18 cellular contexts compared by ENCODE assay signal in genomic region chr11:73333173-73333572, GRCh38. TPM values are rescaled to one million over a fixed set of nuclear protein-coding genes. Genes with fewer than 3 reads are reported as not detected.
DNase-seq lines count a peak whose midpoint lies in the region; FAIRE-seq and TF ChIP-seq lines count a peak whose summit lies in the region.
"Had no signal": no experiment of that assay in that cellular context is flagged by ENCODE, and none has a peak within 500 bp of the region (broad histone marks: within the 10 kb centered on the region; RNA-seq: fewer than 3 reads in every experiment).

No MANE protein-coding gene starts in this region.

- TF ChIP-seq CTCF in Peyer's patch (IDR thresholded peaks at IDR 0.05) = no peak
- no peak for TF ChIP-seq CTCF in dorsolateral prefrontal cortex (IDR thresholded peaks at IDR 0.05 in 54 of 56, conservative IDR thresholded peaks at IDR 0.05 in 2 of 56; ENCODE audit: low read depth in 1 of 56, partially characterized antibody in 56 of 56)

- H3K9me3 ChIP-seq in Peyer's patch (no peaks in the 10 kb centered on the region), muscle layer of duodenum (ENCODE audit: control insufficient read depth in 1 of 2, low read length in 2 of 2) (no peaks in the 10 kb centered on the region)
- H3K9me3 ChIP-seq: BLaER1, MG63 had no signal

- no peaks in the 10 kb centered on the region for H3K27me3 ChIP-seq in Peyer's patch
- H3K27me3 ChIP-seq in dorsolateral prefrontal cortex = no peaks in the 10 kb centered on the region
- no peaks in the 10 kb centered on the region for H3K27me3 ChIP-seq in muscle layer of duodenum (ENCODE audit: low read depth, low read length)
- H3K27me3 ChIP-seq: BLaER1, foreskin keratinocyte, MG63 had no signal

- DNase-seq in Peyer's patch (no peak), dorsolateral prefrontal cortex (no peak), substantia nigra (lab: John Stamatoyannopoulos, UW) (no peak), NCI-H446 (lab: John Stamatoyannopoulos, UW) (no peak), NK-92 (lab: John Stamatoyannopoulos, UW; ENCODE audit: unreplicated experiment) (no peak), NAMALWA (ENCODE audit: low spot score) (no peak), frontal cortex (ENCODE audit: low spot score in 2 of 2) (no peak)
- DNase-seq: activated CD4-positive, CD25-positive, alpha-beta regulatory T cell treated with anti-CD3 and anti-CD28 coated beads, Interleukin-2, amount 50 U/mL, for 72 hours; activated CD8-positive, alpha-beta memory T cell treated with anti-CD3 and anti-CD28 coated beads, Interleukin-2, amount 50 U/mL, for 48 hours; activated naive CD4-positive, alpha-beta T cell treated with Interleukin-2 at 50 U/mL for 16 hours; DMS53; effector memory CD8-positive, alpha-beta T cell; foreskin keratinocyte; MG63; NCI-H2081; stimulated activated CD4-positive, alpha-beta T cell treated with anti-CD3 and anti-CD28 coated beads, Interleukin-4, amount 100 ng/mL, for 1 hour had no signal

- H3K4me1 ChIP-seq in Peyer's patch (peaks cover 0 to 46% (median 0%) of the 10 kb centered on the region in 4 donors), muscle layer of duodenum (ENCODE audit: control insufficient read depth in 1 of 2, insufficient read depth in 2 of 2, low read length in 2 of 2) (peaks cover 36 to 80% of the 10 kb centered on the region in 2 donors)
- H3K4me1 ChIP-seq: foreskin keratinocyte had no signal

- TF ChIP-seq POLR2A in Peyer's patch (IDR thresholded peaks at IDR 0.05) = no peak

- H3K4me3 ChIP-seq in Peyer's patch = no peak overlapping the region
- no peak overlapping the region for H3K4me3 ChIP-seq in dorsolateral prefrontal cortex
- H3K4me3 ChIP-seq in muscle layer of duodenum (ENCODE audit: low read depth in 1 of 2, low read length in 2 of 2) = no peak overlapping the region
- H3K4me3 ChIP-seq: BLaER1, MG63 had no signal

- H3K27ac ChIP-seq in Peyer's patch = peak overlapping the region in 3 of 4 donors; percentile 31 to 69 (median 66)
- peak overlapping the region in 33 of 59 donors; percentile 14 to 82 (median 51) for H3K27ac ChIP-seq in dorsolateral prefrontal cortex
- H3K27ac ChIP-seq in muscle layer of duodenum (ENCODE audit: low read length) = peak overlapping the region; percentile 81
- peak overlapping the region; percentile 19 for H3K27ac ChIP-seq in substantia nigra (ENCODE audit: low read depth, low read length, poor library complexity, severe bottlenecking)
- H3K27ac ChIP-seq: BLaER1, foreskin keratinocyte had no signal

- no peaks in the 10 kb centered on the region for H3K36me3 ChIP-seq in Peyer's patch
- no peaks in the 10 kb centered on the region for H3K36me3 ChIP-seq in muscle layer of duodenum (ENCODE audit: control insufficient read depth in 1 of 2, insufficient read depth in 2 of 2, low read length in 2 of 2)
- H3K36me3 ChIP-seq: BLaER1 had no signal

- no peak for FAIRE-seq in frontal cortex (lab: Jason Lieb, UNC)

- intact Hi-C loops in dorsolateral prefrontal cortex (cut with DNase I) = loop anchor here in 1 of 2 donors (2.0 kb wide), 1 partner anchor 14 kb away; no protein-coding TSS in a partner anchor

RNA-seq across cellular contexts. Expression of gene ARHGEF17, which starts 25.1 kb away (rescaled TPM):
- 10 to 100 TPM in 3 of 4 donors, 1 to 10 TPM in 1; 3.2 to 33.8 (median 17.4) TPM for total RNA-seq in Peyer's patch
- total RNA-seq in dorsolateral prefrontal cortex = 100 to 1,000 TPM in 102 of 120 experiments, 10 to 100 TPM in 18; 74.0 to 177 (median 117) TPM
- total RNA-seq in frontal cortex = 16.3 TPM

RNA-seq across cellular contexts. Expression of gene RELT, which starts 43.0 kb away (rescaled TPM):
- total RNA-seq in Peyer's patch (10 to 100 TPM in 1 of 4 donors, 1 to 10 TPM in 3; 1.2 to 19.0 (median 4.7) TPM), dorsolateral prefrontal cortex (10 to 100 TPM in 110 of 120 experiments, 1 to 10 TPM in 10; 8.6 to 36.1 (median 12.8) TPM), frontal cortex (2.0 TPM)

Comparison
In these comparisons a context has a peak if more than half of its experiments do, and no peak if none do; other contexts are left out.
1. H3K27ac ChIP-seq: peak in every context shown above with its lines; median percentile 81 in muscle layer of duodenum; 66 in Peyer's patch; 51 in dorsolateral prefrontal cortex; 19 in substantia nigra.